In the genomic region with DNA sequence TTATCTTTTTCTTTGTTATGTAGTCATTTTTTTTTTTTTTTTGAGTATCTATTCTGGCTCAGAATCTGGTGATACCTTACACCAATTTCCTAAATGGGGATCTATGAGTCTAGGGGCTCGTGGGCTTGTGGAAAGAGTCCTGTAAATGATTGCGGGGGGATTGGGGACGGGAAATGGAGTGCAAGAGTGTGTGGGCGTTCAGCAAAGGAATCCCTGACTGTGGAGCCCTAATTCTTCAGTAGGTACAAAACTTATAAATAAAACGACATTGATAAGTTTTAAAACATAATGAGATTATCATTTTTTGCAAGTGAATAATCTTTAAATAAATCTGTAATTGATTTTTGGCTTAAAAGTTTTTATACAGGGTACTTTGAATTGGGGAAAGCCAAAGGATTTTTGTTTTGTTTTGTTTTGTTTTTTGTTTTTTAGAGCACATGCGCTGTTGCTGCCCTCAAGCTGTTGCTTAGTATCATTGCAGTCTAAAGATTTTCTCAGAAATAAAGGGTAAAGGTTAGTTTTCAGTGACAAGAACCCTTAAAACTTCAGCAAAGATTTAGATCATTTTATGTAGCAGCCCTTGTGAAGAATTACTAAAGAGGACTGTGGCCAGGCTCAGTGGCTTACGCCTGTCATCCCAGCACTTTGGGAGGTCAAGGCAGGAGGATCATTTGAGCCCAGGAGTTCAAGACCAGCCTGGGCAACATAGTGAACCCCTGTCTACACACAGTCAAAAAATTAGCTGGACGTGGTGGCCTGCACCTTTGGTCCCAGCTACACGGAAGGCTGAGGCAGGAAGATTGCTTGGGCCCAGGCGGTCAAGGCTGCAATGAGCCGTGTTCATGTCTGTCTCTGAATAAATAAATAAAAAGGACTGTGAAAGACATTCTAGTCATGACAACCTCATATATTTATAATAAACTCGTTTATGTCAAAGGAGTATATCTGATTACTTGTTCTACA, we compare ENCODE assay signal across 8 cellular contexts. TPM values are rescaled to one million over a fixed set of nuclear protein-coding genes. Genes with fewer than 3 reads are reported as not detected.
DNase-seq lines count a peak whose midpoint lies in the region; ATAC-seq and TF ChIP-seq lines count a peak whose summit lies in the region.

No MANE protein-coding gene starts in this region.

- TF ChIP-seq CTCF in RWPE2 (IDR thresholded peaks at IDR 0.05; ENCODE audit: poor library complexity, severe bottlenecking) = peak; percentile 95

- H3K9ac ChIP-seq in muscle layer of colon (ENCODE audit: low read length) = peak overlapping the region; percentile 15

- H3K4me1 ChIP-seq in RWPE2 (ENCODE audit: insufficient read depth, poor library complexity, severe bottlenecking) = peaks cover 11% of the 10 kb centered on the region
- peaks cover 15% of the 10 kb centered on the region for H3K4me1 ChIP-seq in muscle layer of colon (ENCODE audit: insufficient read depth, low read length)

- DNase-seq in SIG-M5 treated with dmso at 0.1 percent for 504 hours (lab: John Stamatoyannopoulos, UW; ENCODE audit: unreplicated experiment) (peak; percentile 72), SIG-M5 (lab: John Stamatoyannopoulos, UW) (no peak), HT-29 (ENCODE audit: low spot score) (peak; percentile 74), RWPE2 (ENCODE audit: low spot score) (no peak), dermis microvascular lymphatic vessel endothelial cell (ENCODE audit: low read depth in 2 of 2) (peak; percentile 36 to 52), iPS-NIHi11 (ENCODE audit: low spot score) (no peak), occipital lobe (lab: John Stamatoyannopoulos, UW) (no peak)

- H3K9me3 ChIP-seq in RWPE2 (ENCODE audit: severe bottlenecking) (no peaks in the 10 kb centered on the region), muscle layer of colon (ENCODE audit: low read length) (no peaks in the 10 kb centered on the region)

- ATAC-seq in RWPE2 (ENCODE audit: low read depth) = no peak

- H3K27ac ChIP-seq in RWPE2 (ENCODE audit: poor library complexity, severe bottlenecking) (peak overlapping the region; percentile 83), muscle layer of colon (ENCODE audit: low read depth, low read length) (peak overlapping the region; percentile 97)

- H3K4me3 ChIP-seq in RWPE2 (ENCODE audit: severe bottlenecking) (peak overlapping the region; percentile 67), muscle layer of colon (ENCODE audit: low read depth in 1 of 2, low read length in 2 of 2) (peak overlapping the region in 1 of 2 donors; percentile 93)

- H3K36me3 ChIP-seq in RWPE2 (ENCODE audit: low read depth) (peaks cover 25% of the 10 kb centered on the region), muscle layer of colon (ENCODE audit: insufficient read depth, low read length) (no peaks in the 10 kb centered on the region)

- no peaks in the 10 kb centered on the region for H3K27me3 ChIP-seq in RWPE2 (ENCODE audit: insufficient read depth, poor library complexity, severe bottlenecking)
- no peaks in the 10 kb centered on the region for H3K27me3 ChIP-seq in muscle layer of colon (ENCODE audit: control insufficient read depth in 1 of 2, insufficient read depth in 2 of 2, low read length in 2 of 2)

RNA-seq across cellular contexts. Expression of a gene that starts 1.7 kb away (rescaled TPM):
- 33.1 and 33.8 TPM in 2 replicates for total RNA-seq in HT-29 (2014; rRNA removed; shearing (Covaris generic))
- total RNA-seq in dermis microvascular lymphatic vessel endothelial cell = 37.2 and 41.1 TPM in 2 replicates
- 70.0 TPM for total RNA-seq in occipital lobe

RNA-seq across cellular contexts. Expression of a gene that starts 48.6 kb away (rescaled TPM):
- 1.4 and 2.3 TPM in 2 replicates for total RNA-seq in HT-29 (2014; rRNA removed; shearing (Covaris generic))
- 13.6 and 19.2 TPM in 2 replicates for total RNA-seq in dermis microvascular lymphatic vessel endothelial cell
- total RNA-seq in occipital lobe = 65.2 TPM

RNA-seq across cellular contexts. Expression of a gene that starts 48.8 kb away (rescaled TPM):
- 0.99 and 1.2 TPM in 2 replicates for total RNA-seq in HT-29 (2014; rRNA removed; shearing (Covaris generic))
- 14.5 and 19.5 TPM in 2 replicates for total RNA-seq in dermis microvascular lymphatic vessel endothelial cell
- total RNA-seq in occipital lobe = 11.5 TPM

Comparison
In these comparisons a context has a peak if more than half of its experiments do, and no peak if none do; other contexts are left out.
1. DNase-seq: peak in SIG-M5 treated with dmso at 0.1 percent for 504 hours (single experiment), HT-29 (single experiment) and dermis microvascular lymphatic vessel endothelial cell (2 of 2); none in SIG-M5 (single experiment), RWPE2 (single experiment), iPS-NIHi11 (single experiment) and occipital lobe (single experiment).